Comparison of ENCODE assay signal across 5 cellular contexts in the genomic region with DNA sequence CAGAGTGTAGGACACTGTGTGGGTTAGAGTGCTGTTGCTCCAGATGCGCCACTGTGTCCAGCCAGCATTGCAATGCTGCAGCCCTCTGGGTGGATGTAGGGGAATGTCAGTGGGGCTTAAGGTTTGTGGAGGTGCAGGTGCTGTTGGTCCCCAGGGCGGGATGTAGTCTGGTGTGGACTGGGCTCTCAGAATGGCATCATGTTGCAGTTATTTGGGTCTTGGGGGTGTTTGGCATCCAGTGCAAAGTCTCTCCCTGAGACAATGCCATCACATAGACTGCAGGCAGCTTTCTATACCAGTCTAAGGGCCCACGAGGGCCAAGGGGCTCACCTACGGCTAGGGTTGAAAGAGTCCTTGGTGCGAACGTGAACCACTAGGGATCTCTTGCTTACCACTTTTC.
"Had no signal": no experiment of that assay in that cellular context is flagged by ENCODE, and none has a peak within 500 bp of the region (broad histone marks: within the 10 kb centered on the region; RNA-seq: fewer than 3 reads in every experiment).

No MANE protein-coding gene starts in this region.

- H3K4me3 ChIP-seq: GM23338, K562 had no signal

- ATAC-seq: GM23338, K562 had no signal

- H3K4me3 Mint-ChIP-seq: GM23338, H9 had no signal

- DNase-seq: H9, HCEC 1CT, IMR-90 had no signal

- H3K27ac Mint-ChIP-seq: GM23338, H9 had no signal
